13 cellular contexts compared by ENCODE assay signal in the genomic region with DNA sequence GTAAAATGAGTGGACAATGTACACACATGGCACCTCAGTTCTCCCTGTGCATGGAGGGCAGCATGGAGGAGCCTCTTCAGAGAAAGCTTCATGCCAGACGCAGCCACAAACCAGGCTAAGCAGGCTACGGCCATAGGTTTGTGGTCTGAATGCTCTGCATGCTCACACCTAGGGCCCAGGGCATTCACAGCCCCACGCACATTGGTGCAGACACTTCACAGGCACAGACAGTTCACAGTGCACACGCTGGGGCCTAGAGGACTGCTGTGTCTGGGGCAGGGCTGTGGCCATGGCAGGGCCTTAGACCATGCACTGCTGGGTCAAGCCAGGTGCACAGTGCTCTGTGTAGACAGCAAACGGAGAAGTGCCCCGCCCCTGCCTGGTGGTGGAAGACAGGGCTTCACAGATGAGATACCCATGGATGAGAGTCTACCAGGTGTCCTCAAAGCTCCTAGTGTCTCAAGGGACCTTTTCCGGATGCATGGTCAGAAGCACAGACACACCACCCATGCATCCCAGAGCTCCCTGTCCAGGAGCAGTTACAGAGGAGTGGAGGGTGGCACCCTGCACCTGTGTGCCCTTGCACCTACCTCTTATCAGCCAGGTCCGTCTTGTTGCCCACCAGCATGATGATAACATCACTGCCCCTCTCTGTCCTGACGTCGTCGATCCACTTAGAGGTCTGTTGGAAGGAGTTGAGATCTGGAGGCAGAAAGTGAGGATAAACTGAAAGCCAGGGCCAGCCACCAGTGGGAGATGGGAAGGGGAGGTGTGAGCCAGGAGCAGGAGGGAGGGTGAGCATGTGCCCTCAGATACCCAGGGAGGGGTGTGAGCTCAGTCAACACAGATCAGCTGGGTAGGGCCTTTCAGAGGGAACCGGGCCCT. TPM values are rescaled to one million over a fixed set of nuclear protein-coding genes. Genes with fewer than 3 reads are reported as not detected.
A peak's percentile ranks its signal among the peaks of the same experiment; 100 is the strongest.
DNase-seq lines count a peak whose midpoint lies in the region; ATAC-seq and TF ChIP-seq lines count a peak whose summit lies in the region.
"Had no signal": no experiment of that assay in that cellular context is flagged by ENCODE, and none has a peak within 500 bp of the region (broad histone marks: within the 10 kb centered on the region; RNA-seq: fewer than 3 reads in every experiment).

No MANE protein-coding gene starts in this region.

- no peaks in the 10 kb centered on the region for H3K9me3 Mint-ChIP-seq in natural killer cell treated with Interleukin-12 subunit alpha and Interleukin-12 subunit beta and Interleukin-15 and Interleukin-18, amount 100 ng/mL, for 72 hours
- H3K9me3 Mint-ChIP-seq in natural killer cell (no peaks in the 10 kb centered on the region), osteocyte (ENCODE audit: unreplicated experiment) (no peaks in the 10 kb centered on the region)

- H3K4me1 Mint-ChIP-seq in natural killer cell treated with Interleukin-12 subunit alpha and Interleukin-12 subunit beta and Interleukin-15 and Interleukin-18, amount 100 ng/mL, for 72 hours (ENCODE audit: low read depth in 2 of 2): no peaks in the 10 kb centered on the region
- H3K4me1 Mint-ChIP-seq in natural killer cell (no peaks in the 10 kb centered on the region), osteocyte (ENCODE audit: unreplicated experiment) (peaks cover 9% of the 10 kb centered on the region)
- H3K4me1 Mint-ChIP-seq: CD8-positive, alpha-beta memory T cell had no signal

- H3K27me3 Mint-ChIP-seq in natural killer cell treated with Interleukin-12 subunit alpha and Interleukin-12 subunit beta and Interleukin-15 and Interleukin-18, amount 100 ng/mL, for 72 hours: peaks cover 0 to 3% of the 10 kb centered on the region in 2 donors
- H3K27me3 Mint-ChIP-seq in natural killer cell (ENCODE audit: low read depth in 2 of 2) (peaks cover 1 to 3% of the 10 kb centered on the region in 2 donors), osteocyte (ENCODE audit: unreplicated experiment) (no peaks in the 10 kb centered on the region)

- no peak for TF ChIP-seq EP300 in gastroesophageal sphincter (IDR thresholded peaks at IDR 0.05)

- no peak for TF ChIP-seq POLR2A in gastroesophageal sphincter (IDR thresholded peaks at IDR 0.05)

- peaks cover 0 to 70% of the 10 kb centered on the region in 2 donors for H3K36me3 ChIP-seq in gastroesophageal sphincter

- intact Hi-C loops in natural killer cell (cut with micrococcal nuclease): no loop called here

- WGBS in gastroesophageal sphincter (ENCODE audit: low coverage in 1 of 2), 2 donors: 83% methylated on average over 3 of the region's 12 CpGs; no CpG with 5 or more reads in 1 of the 2 donors

- H3K9me3 ChIP-seq in gastroesophageal sphincter: no peaks in the 10 kb centered on the region
- H3K9me3 ChIP-seq: Caco-2 had no signal

- H3K4me3 ChIP-seq in gastroesophageal sphincter: no peak overlapping the region

- TF ChIP-seq CTCF in natural killer cell (IDR thresholded peaks at IDR 0.05): no peak
- no peak for TF ChIP-seq CTCF in gastroesophageal sphincter (IDR thresholded peaks at IDR 0.05)
- TF ChIP-seq CTCF in osteocyte (IDR thresholded peaks at IDR 0.05): no peak

- no peak overlapping the region for H3K27ac ChIP-seq in gastroesophageal sphincter

- H3K27me3 ChIP-seq in gastroesophageal sphincter: no peaks in the 10 kb centered on the region

- H3K27ac Mint-ChIP-seq in natural killer cell treated with Interleukin-12 subunit alpha and Interleukin-12 subunit beta and Interleukin-15 and Interleukin-18, amount 100 ng/mL, for 72 hours: no peak overlapping the region
- H3K27ac Mint-ChIP-seq in natural killer cell (no peak overlapping the region), osteocyte (ENCODE audit: unreplicated experiment) (no peak overlapping the region)
- H3K27ac Mint-ChIP-seq: CD8-positive, alpha-beta memory T cell had no signal

- ATAC-seq in natural killer cell treated with Interleukin-12 subunit alpha and Interleukin-12 subunit beta and Interleukin-15 and Interleukin-18, amount 100 ng/mL, for 72 hours: no peak
- ATAC-seq in natural killer cell: no peak
- peak; percentile 7 for ATAC-seq in gastroesophageal sphincter
- ATAC-seq in HG03095 (IDR thresholded peaks at IDR 0.05; ENCODE audit: unreplicated experiment): no peak

- peak; percentile 54 for DNase-seq in natural killer cell treated with Interleukin-12 subunit alpha and Interleukin-12 subunit beta and Interleukin-15 and Interleukin-18, amount 100 ng/mL, for 72 hours (ENCODE audit: low spot score)
- DNase-seq in natural killer cell: no peak
- peak; percentile 77 for DNase-seq in osteocyte (ENCODE audit: extremely low spot score, unreplicated experiment)
- no peak for DNase-seq in SIG-M5 treated with dmso at 0.1 percent for 504 hours (lab: John Stamatoyannopoulos, UW; ENCODE audit: unreplicated experiment)
- DNase-seq in activated CD4-positive, alpha-beta T cell treated with anti-CD3 and anti-CD28 coated beads, Interleukin-2, amount 50 U/mL, for 4 hours: no peak
- DNase-seq: CD8-positive, alpha-beta memory T cell; DND-41; GF-D8; HCEC 1CT; IMR-90 had no signal

- no peaks in the 10 kb centered on the region for H3K4me1 ChIP-seq in gastroesophageal sphincter
- H3K4me1 ChIP-seq: Caco-2 had no signal

- no peaks in the 10 kb centered on the region for H3K36me3 Mint-ChIP-seq in natural killer cell treated with Interleukin-12 subunit alpha and Interleukin-12 subunit beta and Interleukin-15 and Interleukin-18, amount 100 ng/mL, for 72 hours
- H3K36me3 Mint-ChIP-seq in natural killer cell (no peaks in the 10 kb centered on the region), osteocyte (ENCODE audit: unreplicated experiment) (no peaks in the 10 kb centered on the region)
- H3K36me3 Mint-ChIP-seq: CD8-positive, alpha-beta memory T cell had no signal

- no peak overlapping the region for H3K4me3 Mint-ChIP-seq in natural killer cell treated with Interleukin-12 subunit alpha and Interleukin-12 subunit beta and Interleukin-15 and Interleukin-18, amount 100 ng/mL, for 72 hours
- H3K4me3 Mint-ChIP-seq in natural killer cell (no peak overlapping the region), osteocyte (ENCODE audit: unreplicated experiment) (no peak overlapping the region)
- H3K4me3 Mint-ChIP-seq: CD8-positive, alpha-beta memory T cell had no signal

RNA-seq across cellular contexts. Expression of a gene that starts 33.5 kb away (rescaled TPM):
- 10 to 100 TPM; 81.4 to 84.5 TPM for total RNA-seq in natural killer cell treated with Interleukin-12 subunit alpha and Interleukin-12 subunit beta and Interleukin-15 and Interleukin-18, amount 100 ng/mL, for 72 hours
- 10 to 100 TPM; 19.8 to 26.4 (median 22.4) TPM for total RNA-seq in natural killer cell
- total RNA-seq in gastroesophageal sphincter: 10 to 100 TPM; 13.8 to 32.1 (median 24.4) TPM
- total RNA-seq in osteocyte: 84.7 and 91.7 TPM in 2 replicates

RNA-seq across cellular contexts. Expression of a gene that starts 56.5 kb away (rescaled TPM):
- under 1 TPM; 0.21 to 0.81 TPM for total RNA-seq in natural killer cell treated with Interleukin-12 subunit alpha and Interleukin-12 subunit beta and Interleukin-15 and Interleukin-18, amount 100 ng/mL, for 72 hours
- 1 to 10 TPM; 1.4 to 2.7 (median 1.6) TPM for total RNA-seq in natural killer cell
- 10 to 100 TPM in 2 of 4 donors, 1 to 10 TPM in 2; 5.0 to 16.1 (median 8.7) TPM for total RNA-seq in gastroesophageal sphincter
- total RNA-seq in osteocyte: 7.8 and 11.3 TPM in 2 replicates

Comparison
In these comparisons a context has a peak if more than half of its experiments do, and no peak if none do; other contexts are left out.
1. DNase-seq: peak in natural killer cell treated with Interleukin-12 subunit alpha and Interleukin-12 subunit beta and Interleukin-15 and Interleukin-18, amount 100 ng/mL, for 72 hours (single experiment) and osteocyte (single experiment); none in natural killer cell (single experiment), SIG-M5 treated with dmso at 0.1 percent for 504 hours (single experiment) and activated CD4-positive, alpha-beta T cell treated with anti-CD3 and anti-CD28 coated beads, Interleukin-2, amount 50 U/mL, for 4 hours (0 of 2).